In genomic region chr7:150806863-150807262, GRCh38 we compare ENCODE assay signal across 1 cellular context.
A peak's percentile ranks its signal among the peaks of the same experiment; 100 is the strongest.
TF ChIP-seq lines count a peak whose summit lies in the region.

No MANE protein-coding gene starts in this region.

TF ChIP-seq in K562, 482 proteins besides CTCF, POLR2A, EP300 and RAD21:
- TF ChIP-seq SMC3 (conservative IDR thresholded peaks at IDR 0.05; ENCODE audit: insufficient read depth, low read depth, low read length) (0 out of 2 replicates have a peak, but pooled peaks have one; percentile 17), ZNF507 (tag; conservative IDR thresholded peaks at IDR 0.05) (peak; percentile 82; the same call in 1 of the 2 replicates), HOMEZ (CRISPR knock-in tag; IDR thresholded peaks at IDR 0.05) (no peak)
